Comparison of ENCODE assay signal across 8 cellular contexts in the genomic region with DNA sequence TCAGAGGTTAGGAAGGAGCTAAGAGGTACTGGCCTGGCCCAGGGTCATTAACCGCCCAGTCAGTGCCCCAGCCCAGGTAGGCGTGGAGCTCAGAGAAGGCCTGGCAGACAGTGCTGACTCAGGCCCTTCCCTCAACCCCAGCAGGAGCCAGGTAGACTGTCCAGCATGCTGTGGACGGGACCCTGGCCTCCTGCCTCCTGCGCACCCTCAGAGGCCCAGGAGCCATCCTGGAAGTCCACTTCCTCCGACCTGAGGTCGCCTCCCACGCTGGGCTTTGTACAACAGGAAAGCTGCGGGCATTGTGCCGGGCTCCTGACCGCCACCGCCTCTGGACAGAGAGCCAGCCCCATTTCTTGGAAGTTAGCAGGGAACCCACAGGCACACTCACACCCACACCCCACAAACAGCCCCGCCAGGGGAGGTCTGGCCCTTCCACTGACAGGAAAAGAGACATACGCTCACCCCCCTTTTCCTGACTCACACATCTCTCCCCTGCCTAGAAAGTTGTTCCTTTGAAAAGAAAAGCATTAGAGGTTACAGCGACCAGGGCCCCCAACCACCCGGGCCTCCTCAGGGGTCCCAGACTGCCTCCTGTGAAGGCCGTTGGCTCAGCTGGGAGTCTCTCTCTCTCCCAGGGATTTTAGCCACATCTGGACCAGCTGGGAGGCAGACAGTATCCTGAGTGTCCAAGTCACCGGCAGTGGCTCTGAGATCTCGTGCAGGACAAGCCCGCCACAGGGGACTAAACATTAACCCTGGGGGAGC. TPM values are rescaled to one million over a fixed set of nuclear protein-coding genes. Genes with fewer than 3 reads are reported as not detected.
DNase-seq lines count a peak whose midpoint lies in the region; ATAC-seq and TF ChIP-seq lines count a peak whose summit lies in the region.

No MANE protein-coding gene starts in this region.

- ATAC-seq in HG02885 (IDR thresholded peaks at IDR 0.05; ENCODE audit: poor library complexity, unreplicated experiment) = no peak
- ATAC-seq in HG03457 (IDR thresholded peaks at IDR 0.05; ENCODE audit: unreplicated experiment) = no peak

- H3K36me3 Mint-ChIP-seq in endodermal cell (ENCODE audit: low read depth) = peaks cover 16% of the 10 kb centered on the region
- peaks cover 12% of the 10 kb centered on the region for H3K36me3 Mint-ChIP-seq in nephron progenitor cell (ENCODE audit: low read depth)

- H3K9me3 Mint-ChIP-seq in endodermal cell = no peaks in the 10 kb centered on the region
- no peaks in the 10 kb centered on the region for H3K9me3 Mint-ChIP-seq in nephron progenitor cell

- H3K36me3 ChIP-seq in endodermal cell (ENCODE audit: control insufficient read depth, insufficient read depth, low read length) = peaks cover 13% of the 10 kb centered on the region

- H3K4me3 Mint-ChIP-seq in endodermal cell = no peak overlapping the region
- H3K4me3 Mint-ChIP-seq in nephron progenitor cell = no peak overlapping the region

- no peak overlapping the region for H3K4me3 ChIP-seq in endodermal cell (ENCODE audit: low read length)

- peak overlapping the region; percentile 90 for H3K27ac ChIP-seq in endodermal cell (ENCODE audit: low read depth, low read length)

- no peaks in the 10 kb centered on the region for H3K4me1 Mint-ChIP-seq in endodermal cell
- H3K4me1 Mint-ChIP-seq in nephron progenitor cell = peaks cover 44% of the 10 kb centered on the region

- no peaks in the 10 kb centered on the region for H3K27me3 ChIP-seq in endodermal cell (ENCODE audit: control insufficient read depth, insufficient read depth, low read length, poor library complexity, severe bottlenecking)

- no peaks in the 10 kb centered on the region for H3K4me1 ChIP-seq in endodermal cell (ENCODE audit: control insufficient read depth, insufficient read depth, low read length)

- H3K27ac Mint-ChIP-seq in endodermal cell = no peak overlapping the region
- peak overlapping the region; percentile 97 for H3K27ac Mint-ChIP-seq in nephron progenitor cell

- DNase-seq in AG20443 (ENCODE audit: low spot score) (peak; percentile 69), RPMI7951 (ENCODE audit: low read depth) (peak; percentile 83), endodermal cell (no peak), nephron progenitor cell (no peak), islet precursor cell (no peak), NCI-H748 (lab: John Stamatoyannopoulos, UW; ENCODE audit: unreplicated experiment) (no peak)

- H3K9ac ChIP-seq in endodermal cell (ENCODE audit: extremely low read depth, low read length, poor library complexity, severe bottlenecking) = no peak overlapping the region

- H3K9me3 ChIP-seq in endodermal cell (ENCODE audit: control insufficient read depth, low read length) = no peaks in the 10 kb centered on the region

- TF ChIP-seq CTCF in endodermal cell (conservative IDR thresholded peaks at IDR 0.05) = no peak
- TF ChIP-seq CTCF in nephron progenitor cell (IDR thresholded peaks at IDR 0.05) = no peak

- WGBS in endodermal cell (ENCODE audit: insufficient coverage in 1 of 2, insufficient read length in 1 of 2), 2 experiments = 92 to 98% methylated on average over 9 to 19 of the region's 19 CpGs

- H3K27me3 Mint-ChIP-seq in endodermal cell (ENCODE audit: insufficient read depth) (peaks cover 9% of the 10 kb centered on the region), nephron progenitor cell (ENCODE audit: low read depth, poor library complexity) (no peaks in the 10 kb centered on the region)

RNA-seq across cellular contexts. Expression of a gene that starts 7.7 kb away (rescaled TPM):
- 12.5 and 18.9 TPM in 2 replicates for total RNA-seq in RPMI7951 (2014; rRNA removed; shearing (Covaris generic))
- total RNA-seq in endodermal cell = 10 to 100 TPM; 28.0 to 30.7 TPM
- polyA plus RNA-seq in endodermal cell (2013, experiment 1 of 2) = 79.9 TPM
- 71.6 TPM for polyA plus RNA-seq in endodermal cell (2013, experiment 2 of 2)

RNA-seq across cellular contexts. Expression of a gene that starts 50.4 kb away (rescaled TPM):
- total RNA-seq in RPMI7951 (2014; rRNA removed; shearing (Covaris generic)) = 0.59 and 1.3 TPM in 2 replicates
- total RNA-seq in endodermal cell = 10 to 100 TPM; 28.2 to 29.1 TPM
- 7.5 TPM for polyA plus RNA-seq in endodermal cell (2013, experiment 1 of 2)
- 7.8 TPM for polyA plus RNA-seq in endodermal cell (2013, experiment 2 of 2)

RNA-seq across cellular contexts. Expression of a gene that starts 51.6 kb away (rescaled TPM):
- 0.12 TPM in 1 of 2 replicates, not detected in the other for total RNA-seq in RPMI7951 (2014; rRNA removed; shearing (Covaris generic))
- 1 to 10 TPM; 1.7 to 3.3 TPM for total RNA-seq in endodermal cell
- 2.8 TPM for polyA plus RNA-seq in endodermal cell (2013, experiment 1 of 2)
- polyA plus RNA-seq in endodermal cell (2013, experiment 2 of 2) = 2.2 TPM

Comparison
In these comparisons a context has a peak if more than half of its experiments do, and no peak if none do; other contexts are left out.
1. DNase-seq: peak in AG20443 (single experiment) and RPMI7951 (single experiment); none in endodermal cell (single experiment), nephron progenitor cell (single experiment), islet precursor cell (single experiment) and NCI-H748 (single experiment).
2. RNA of a gene that starts 50.4 kb away (total RNA-seq): 28.2 to 29.1 TPM in endodermal cell; 0.59 to 1.3 TPM in RPMI7951; every median in the first group is over 10 times any median in the second.